ENCODE assay signal across 1 cellular context in the genomic region with DNA sequence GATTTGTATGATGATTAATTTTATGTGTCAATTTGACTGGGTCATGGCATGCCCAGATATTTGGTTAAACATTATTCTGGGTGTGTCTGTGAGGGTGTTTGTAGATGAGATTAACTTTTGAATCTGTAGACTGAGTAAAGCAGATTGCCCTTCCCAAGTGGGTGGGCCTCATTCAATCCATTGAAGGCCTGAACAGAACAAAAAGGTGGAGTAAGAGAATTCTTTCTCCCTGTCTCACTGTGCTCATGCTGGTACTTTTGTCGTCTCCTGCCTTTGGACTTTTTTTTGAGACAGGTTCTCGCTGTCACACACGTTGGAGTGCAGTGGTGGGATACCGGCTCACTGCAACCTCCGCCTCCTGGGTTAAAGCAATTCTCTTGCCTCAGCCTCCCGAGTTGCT.
TF ChIP-seq lines count a peak whose summit lies in the region.

No MANE protein-coding gene starts in this region.

TF ChIP-seq in HCT116, 20 proteins besides CTCF, POLR2A, EP300 and RAD21 (continued from another document):
- TF ChIP-seq, protein P1, sequence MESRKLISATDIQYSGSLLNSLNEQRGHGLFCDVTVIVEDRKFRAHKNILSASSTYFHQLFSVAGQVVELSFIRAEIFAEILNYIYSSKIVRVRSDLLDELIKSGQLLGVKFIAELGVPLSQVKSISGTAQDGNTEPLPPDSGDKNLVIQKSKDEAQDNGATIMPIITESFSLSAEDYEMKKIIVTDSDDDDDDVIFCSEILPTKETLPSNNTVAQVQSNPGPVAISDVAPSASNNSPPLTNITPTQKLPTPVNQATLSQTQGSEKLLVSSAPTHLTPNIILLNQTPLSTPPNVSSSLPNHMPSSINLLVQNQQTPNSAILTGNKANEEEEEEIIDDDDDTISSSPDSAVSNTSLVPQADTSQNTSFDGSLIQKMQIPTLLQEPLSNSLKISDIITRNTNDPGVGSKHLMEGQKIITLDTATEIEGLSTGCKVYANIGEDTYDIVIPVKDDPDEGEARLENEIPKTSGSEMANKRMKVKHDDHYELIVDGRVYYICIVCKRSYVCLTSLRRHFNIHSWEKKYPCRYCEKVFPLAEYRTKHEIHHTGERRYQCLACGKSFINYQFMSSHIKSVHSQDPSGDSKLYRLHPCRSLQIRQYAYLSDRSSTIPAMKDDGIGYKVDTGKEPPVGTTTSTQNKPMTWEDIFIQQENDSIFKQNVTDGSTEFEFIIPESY (IDR thresholded peaks at IDR 0.05; ENCODE audit: extremely low read depth, insufficient replicate concordance, low read length), result no peak
- TF ChIP-seq ZFX (IDR thresholded peaks at IDR 0.05) (no peak), YY1 (IDR thresholded peaks at IDR 0.05; ENCODE audit: extremely low read depth, insufficient replicate concordance, low read depth, low read length) (no peak), SRF (IDR thresholded peaks at IDR 0.05; ENCODE audit: low read depth) (no peak), EZH2phosphoT487 (IDR thresholded peaks at IDR 0.05; ENCODE audit: borderline replicate concordance) (no peak), EZH2 (IDR thresholded peaks at IDR 0.05) (no peak), EGR1 (IDR thresholded peaks at IDR 0.05; ENCODE audit: low read depth) (no peak), ZNF274 (IDR thresholded peaks at IDR 0.05; ENCODE audit: low read depth, low read length) (no peak), ATF3 (IDR thresholded peaks at IDR 0.05) (no peak), SP1 (IDR thresholded peaks at IDR 0.05; ENCODE audit: low read depth) (no peak), CEBPB (IDR thresholded peaks at IDR 0.05; ENCODE audit: low read depth) (no peak), JUND (IDR thresholded peaks at IDR 0.05) (no peak), SIN3A (IDR thresholded peaks at IDR 0.05; ENCODE audit: low read depth) (no peak)
- TF ChIP-seq, protein P2, sequence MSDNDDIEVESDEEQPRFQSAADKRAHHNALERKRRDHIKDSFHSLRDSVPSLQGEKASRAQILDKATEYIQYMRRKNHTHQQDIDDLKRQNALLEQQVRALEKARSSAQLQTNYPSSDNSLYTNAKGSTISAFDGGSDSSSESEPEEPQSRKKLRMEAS (IDR thresholded peaks at IDR 0.05), result no peak
